In the genomic region with DNA sequence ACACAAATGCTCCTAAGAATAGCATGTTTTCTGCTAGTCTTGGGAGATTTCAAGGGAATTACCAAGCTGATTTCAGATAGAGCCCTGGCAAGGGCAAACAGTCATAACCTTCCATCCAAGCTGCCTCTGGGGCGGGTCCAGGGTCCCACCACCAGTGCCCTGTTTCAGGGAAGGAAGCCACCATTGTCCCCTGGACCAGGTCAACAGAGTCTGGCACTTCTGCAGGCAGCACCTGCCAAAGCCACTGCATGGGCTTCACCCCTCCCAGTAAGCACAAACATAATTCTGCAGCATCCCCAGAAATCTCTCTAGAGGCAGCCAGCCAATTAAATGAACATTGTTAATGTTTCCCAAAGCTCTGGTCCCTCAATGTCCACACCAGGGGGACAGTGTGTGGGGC, we compare ENCODE assay signal across 34 cellular contexts.
"Had no signal": no experiment of that assay in that cellular context is flagged by ENCODE, and none has a peak within 500 bp of the region (broad histone marks: within the 10 kb centered on the region; RNA-seq: fewer than 3 reads in every experiment).

No MANE protein-coding gene starts in this region.

- H3K4me1 ChIP-seq: adrenal gland, ascending aorta, breast epithelium had no signal

- H3K36me3 ChIP-seq: adrenal gland, ascending aorta, brain microvascular endothelial cell, breast epithelium, cardiac muscle cell had no signal

- H3K4me3 ChIP-seq: adrenal gland, ascending aorta, body of pancreas, breast epithelium, cardiac muscle cell had no signal

- DNase-seq: activated effector memory CD4-positive, alpha-beta T cell treated with anti-CD3 and anti-CD28 coated beads, Interleukin-2, amount 50 U/mL, for 16 hours; activated effector memory CD4-positive, alpha-beta T cell treated with Interleukin-2 at 50 U/mL for 16 hours; activated gamma-delta T cell; activated gamma-delta T cell treated with Interleukin-2 at 50 U/mL for 16 hours; activated naive CD4-positive, alpha-beta T cell; activated naive CD4-positive, alpha-beta T cell treated with anti-CD3 and anti-CD28 coated beads for 36 hours; activated naive CD4-positive, alpha-beta T cell treated with anti-CD3 and anti-CD28 coated beads, Interleukin-2, amount 10 ng/mL, durations not matched to agents 7 days and 5 days; activated naive CD4-positive, alpha-beta T cell treated with anti-CD3 and anti-CD28 coated beads, Interleukin-2, amount 50 U/mL, for 16 hours; activated naive CD4-positive, alpha-beta T cell treated with Interleukin-2 at 50 U/mL for 16 hours; activated naive CD8-positive, alpha-beta T cell treated with anti-CD3 and anti-CD28 coated beads for 36 hours; activated naive CD8-positive, alpha-beta T cell treated with anti-CD3 and anti-CD28 coated beads, Interleukin-2, amount 10 ng/mL, durations not matched to agents 7 days and 5 days; activated naive CD8-positive, alpha-beta T cell treated with anti-CD3 and anti-CD28 coated beads, Interleukin-2, amount 50 U/mL, for 24 hours; activated T-cell treated with anti-CD3 and anti-CD28 coated beads, Interleukin-2, amount 50 U/mL, for 1 hour; activated T-cell treated with anti-CD3 and anti-CD28 coated beads, Interleukin-2, amount 50 U/mL, for 24 hours; activated T-cell treated with anti-CD3 and anti-CD28 coated beads, Interleukin-2, amount 50 U/mL, for 4 hours; activated T-cell treated with anti-CD3 and anti-CD28 coated beads, Interleukin-2, amount 50 U/mL, for 48 hours; activated T-cell treated with anti-CD3 and anti-CD28 coated beads, Interleukin-2, amount 50 U/mL, for 72 hours; adrenal gland; amniotic stem cell; amygdala; anterior cingulate cortex; aorta; body of pancreas; brain microvascular endothelial cell; caudate nucleus; central memory CD4-positive, alpha-beta T cell; cerebellar nuclear complex had no signal

- ATAC-seq: activated naive CD4-positive, alpha-beta T cell treated with anti-CD3 and anti-CD28 coated beads, Interleukin-2, amount 50 U/mL, for 72 hours; activated naive CD8-positive, alpha-beta T cell treated with anti-CD3 and anti-CD28 coated beads, Interleukin-2, amount 50 U/mL, for 24 hours; activated T-cell treated with anti-CD3 and anti-CD28 coated beads, Interleukin-2, amount 50 U/mL, for 4 hours; activated T-cell treated with anti-CD3 and anti-CD28 coated beads, Interleukin-2, amount 50 U/mL, for 72 hours; activated T-helper 17 cell treated with anti-CD3 and anti-CD28 coated beads, Interleukin-2, amount 50 U/mL, for 72 hours; body of pancreas had no signal

- FAIRE-seq: astrocyte, bronchial epithelial cell had no signal

- H3K27ac ChIP-seq: adrenal gland, ascending aorta, body of pancreas, brain microvascular endothelial cell, breast epithelium, cardiac muscle cell had no signal

- H3K27me3 ChIP-seq: adrenal gland, ascending aorta, body of pancreas, brain microvascular endothelial cell, breast epithelium, cardiac muscle cell had no signal
